In the genomic region with DNA sequence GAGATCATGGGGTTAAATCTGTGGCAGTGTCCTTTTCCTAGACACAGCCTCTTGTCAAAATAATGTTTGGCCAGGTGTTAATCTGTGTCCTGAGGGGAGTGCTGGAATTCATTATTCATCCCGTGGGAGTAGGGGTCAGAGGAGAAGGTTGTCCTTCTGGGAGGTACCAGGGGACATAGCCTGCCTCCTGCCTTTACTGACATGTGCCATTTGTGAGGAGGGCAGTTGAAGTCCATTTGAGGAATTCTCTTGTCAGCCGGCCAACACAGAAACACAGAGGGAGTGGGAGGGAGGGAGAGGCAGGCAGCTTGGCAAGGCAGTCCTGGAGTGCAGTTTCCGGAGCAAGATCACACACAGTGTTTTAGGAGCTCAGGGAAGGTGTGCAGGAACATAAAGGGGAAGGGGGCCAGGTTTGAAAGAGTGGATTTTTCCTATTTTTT, we compare ENCODE assay signal across 13 cellular contexts.
A peak's percentile ranks its signal among the peaks of the same experiment; 100 is the strongest.
DNase-seq lines count a peak whose midpoint lies in the region; ATAC-seq and TF ChIP-seq lines count a peak whose summit lies in the region.
"Had no signal": no experiment of that assay in that cellular context is flagged by ENCODE, and none has a peak within 500 bp of the region (broad histone marks: within the 10 kb centered on the region; RNA-seq: fewer than 3 reads in every experiment).

No MANE protein-coding gene starts in this region.

- TF ChIP-seq POLR2A in adrenal gland (IDR thresholded peaks at IDR 0.05) (no peak), spleen (IDR thresholded peaks at IDR 0.05) (no peak), transverse colon (IDR thresholded peaks at IDR 0.05) (no peak)

- H3K27ac ChIP-seq in adrenal gland, result peak overlapping the region in 1 of 5 donors; percentile 3
- no peak overlapping the region for H3K27ac ChIP-seq in right cardiac atrium (ENCODE audit: low read length)
- H3K27ac ChIP-seq in psoas muscle, result no peak overlapping the region
- H3K27ac ChIP-seq in spleen, result peak overlapping the region in 1 of 8 donors; percentile 36
- no peak overlapping the region for H3K27ac ChIP-seq in transverse colon
- H3K27ac ChIP-seq: vagina had no signal

- ATAC-seq in right cardiac atrium (peak; percentile 89), psoas muscle (peak; percentile 16 to 58 (median 30)), HG03571 (IDR thresholded peaks at IDR 0.05; ENCODE audit: unreplicated experiment) (no peak)
- no peak for ATAC-seq in activated T-cell treated with anti-CD3 and anti-CD28 coated beads, Interleukin-2, amount 50 U/mL, for 4 hours
- ATAC-seq: activated T-helper 17 cell treated with anti-CD3 and anti-CD28 coated beads, Interleukin-2, amount 50 U/mL, for 72 hours had no signal

- H3K27me3 ChIP-seq in adrenal gland (no peaks in the 10 kb centered on the region), right cardiac atrium (ENCODE audit: control insufficient read depth, insufficient read depth) (no peaks in the 10 kb centered on the region), psoas muscle (ENCODE audit: insufficient read depth in 3 of 3, low read length in 2 of 3) (no peaks in the 10 kb centered on the region), spleen (replicated peaks in 1 of 7) (peaks cover 0 to 5% (median 0%) of the 10 kb centered on the region in 7 donors), transverse colon (no peaks in the 10 kb centered on the region)
- H3K27me3 ChIP-seq: vagina had no signal

- no peak for TF ChIP-seq EP300 in transverse colon (IDR thresholded peaks at IDR 0.05; ENCODE audit: low read depth)

- in situ Hi-C loops in transverse colon (cut with MboI; ENCODE audit: low pct_ligation_motif_present in 1 of 4, low pct_unique_long_range_greater_than_20kb in 1 of 4, low sequenced_read_pairs in 3 of 4), result no loop called here

- intact Hi-C loops in adrenal gland (cut with DNase I), result no loop called here
- intact Hi-C loops in right cardiac atrium (cut with DNase I), result no loop called here
- intact Hi-C loops in psoas muscle (cut with DNase I), result no loop called here
- intact Hi-C loops in spleen (cut with DNase I; ENCODE audit: low total_unique reads), result no loop called here
- intact Hi-C loops in transverse colon (cut with DNase I; ENCODE audit: low total_unique reads), result no loop called here

- no peaks in the 10 kb centered on the region for H3K9me3 Mint-ChIP-seq in activated T-cell treated with anti-CD3 and anti-CD28 coated beads, Interleukin-2, amount 50 U/mL, for 4 hours
- H3K9me3 Mint-ChIP-seq: activated T-helper 17 cell treated with anti-CD3 and anti-CD28 coated beads, Interleukin-2, amount 50 U/mL, for 72 hours had no signal

- DNase-seq in DMS 273 (lab: John Stamatoyannopoulos, UW; ENCODE audit: unreplicated experiment) (peak; percentile 71), adrenal gland (peak in 6 of 7 donors; percentile 18 to 53 (median 26)), right cardiac atrium (peak; percentile 49 to 65 (median 65)), psoas muscle (peak in 1 of 2 donors; percentile 47), spleen (no peak), transverse colon (no peak)
- DNase-seq in activated T-cell treated with anti-CD3 and anti-CD28 coated beads, Interleukin-2, amount 50 U/mL, for 4 hours, result no peak
- DNase-seq: activated CD4-positive, alpha-beta T cell treated with anti-CD3 and anti-CD28 coated beads for 1 hour; cerebellar nuclear complex; NCI-H524 treated with DMSO at 0.1 percent for 48 hours had no signal

- peaks cover 4% of the 10 kb centered on the region for H3K27me3 Mint-ChIP-seq in activated T-cell treated with anti-CD3 and anti-CD28 coated beads, Interleukin-2, amount 50 U/mL, for 4 hours (ENCODE audit: low read depth)

- H3K4me1 ChIP-seq in adrenal gland (replicated peaks in 1 of 2) (peaks cover 8 to 33% of the 10 kb centered on the region in 2 donors), right cardiac atrium (ENCODE audit: control insufficient read depth, insufficient read depth, low read length) (peaks cover 7% of the 10 kb centered on the region), psoas muscle (peaks cover 11% of the 10 kb centered on the region), spleen (peaks cover 0 to 36% (median 23%) of the 10 kb centered on the region in 6 donors), transverse colon (peaks cover 0 to 19% (median 7%) of the 10 kb centered on the region in 4 donors)

- no peaks in the 10 kb centered on the region for H3K36me3 Mint-ChIP-seq in activated T-cell treated with anti-CD3 and anti-CD28 coated beads, Interleukin-2, amount 50 U/mL, for 4 hours (ENCODE audit: insufficient read depth)

- WGBS in adrenal gland, 4 donors, result 12 to 44% (median 19%) methylated on average over 3 of the region's 3 CpGs
- 12% methylated on average over 3 of the region's 3 CpGs for WGBS in right cardiac atrium
- 5 to 9% (median 9%) methylated on average over 3 of the region's 3 CpGs for WGBS in psoas muscle, 3 donors
- WGBS in spleen, 5 donors, result 46 to 75% (median 62%) methylated on average over 3 of the region's 3 CpGs
- WGBS in transverse colon (ENCODE audit: low coverage in 1 of 2), 2 donors, result 31% methylated on average over 3 of the region's 3 CpGs; no CpG with 5 or more reads in 1 of the 2 donors

- H3K9me3 ChIP-seq in adrenal gland (replicated peaks in 1 of 3), result no peaks in the 10 kb centered on the region
- no peaks in the 10 kb centered on the region for H3K9me3 ChIP-seq in right cardiac atrium (ENCODE audit: control insufficient read depth, low read length)
- H3K9me3 ChIP-seq in psoas muscle, result no peaks in the 10 kb centered on the region
- no peaks in the 10 kb centered on the region for H3K9me3 ChIP-seq in spleen
- H3K9me3 ChIP-seq in transverse colon, result no peaks in the 10 kb centered on the region
- H3K9me3 ChIP-seq: vagina had no signal

- no peak for TF ChIP-seq CTCF in adrenal gland (IDR thresholded peaks at IDR 0.05)
- TF ChIP-seq CTCF in psoas muscle (IDR thresholded peaks at IDR 0.05), result no peak
- no peak for TF ChIP-seq CTCF in spleen (IDR thresholded peaks at IDR 0.05 in 8 of 11, conservative IDR thresholded peaks at IDR 0.05 in 3 of 11)
- no peak for TF ChIP-seq CTCF in transverse colon (IDR thresholded peaks at IDR 0.05)

- no peak overlapping the region for H3K4me3 Mint-ChIP-seq in activated T-cell treated with anti-CD3 and anti-CD28 coated beads, Interleukin-2, amount 50 U/mL, for 4 hours
- H3K4me3 Mint-ChIP-seq: activated T-helper 17 cell treated with anti-CD3 and anti-CD28 coated beads, Interleukin-2, amount 50 U/mL, for 72 hours had no signal

- no peaks in the 10 kb centered on the region for H3K36me3 ChIP-seq in adrenal gland (replicated peaks in 1 of 2)
- no peaks in the 10 kb centered on the region for H3K36me3 ChIP-seq in psoas muscle (ENCODE audit: insufficient read depth in 1 of 2, low read depth in 1 of 2)
- H3K36me3 ChIP-seq in spleen, result no peaks in the 10 kb centered on the region
- no peaks in the 10 kb centered on the region for H3K36me3 ChIP-seq in transverse colon
- H3K36me3 ChIP-seq: vagina had no signal

- peaks cover 6% of the 10 kb centered on the region for H3K4me1 Mint-ChIP-seq in activated T-cell treated with anti-CD3 and anti-CD28 coated beads, Interleukin-2, amount 50 U/mL, for 4 hours (ENCODE audit: low read depth)
- H3K4me1 Mint-ChIP-seq: activated T-helper 17 cell treated with anti-CD3 and anti-CD28 coated beads, Interleukin-2, amount 50 U/mL, for 72 hours had no signal

- H3K4me3 ChIP-seq in adrenal gland, result peak overlapping the region in 1 of 4 donors; percentile 5
- peak overlapping the region; percentile 55 for H3K4me3 ChIP-seq in right cardiac atrium (ENCODE audit: low read length)
- peak overlapping the region; percentile 19 for H3K4me3 ChIP-seq in psoas muscle
- H3K4me3 ChIP-seq in spleen, result no peak overlapping the region
- H3K4me3 ChIP-seq in transverse colon, result no peak overlapping the region
- H3K4me3 ChIP-seq: vagina had no signal

Comparison
In these comparisons a context has a peak if more than half of its experiments do, and no peak if none do; other contexts are left out.
1. DNase-seq: peak in DMS 273 (single experiment), adrenal gland (6 of 7) and right cardiac atrium (3 of 3); none in spleen (single experiment), transverse colon (single experiment) and activated T-cell treated with anti-CD3 and anti-CD28 coated beads, Interleukin-2, amount 50 U/mL, for 4 hours (single experiment).
2. H3K4me3 ChIP-seq: peak in right cardiac atrium (single experiment) and psoas muscle (single experiment); none in spleen (0 of 8) and transverse colon (0 of 4).
3. ATAC-seq: peak in right cardiac atrium (2 of 2) and psoas muscle (4 of 4); none in activated T-cell treated with anti-CD3 and anti-CD28 coated beads, Interleukin-2, amount 50 U/mL, for 4 hours (0 of 2) and HG03571 (single experiment).